10 cellular contexts compared by ENCODE assay signal in genomic region chr10:124677871-124678565, GRCh38.
DNase-seq lines count a peak whose midpoint lies in the region; ATAC-seq and TF ChIP-seq lines count a peak whose summit lies in the region.
"Had no signal": no experiment of that assay in that cellular context is flagged by ENCODE, and none has a peak within 500 bp of the region (broad histone marks: within the 10 kb centered on the region; RNA-seq: fewer than 3 reads in every experiment).

No MANE protein-coding gene starts in this region.

- peaks cover 13% of the 10 kb centered on the region for H3K36me3 Mint-ChIP-seq in type B pancreatic cell

- no peaks in the 10 kb centered on the region for H3K27me3 ChIP-seq in lung (ENCODE audit: control insufficient read depth, insufficient read depth)

- no peak overlapping the region for H3K4me3 ChIP-seq in lung

- no peaks in the 10 kb centered on the region for H3K9me3 ChIP-seq in lung (ENCODE audit: control insufficient read depth in 2 of 2, insufficient read depth in 1 of 2, low read length in 1 of 2)
- H3K9me3 ChIP-seq: Caco-2 had no signal

- H3K27me3 Mint-ChIP-seq in type B pancreatic cell: no peaks in the 10 kb centered on the region

- H3K4me1 Mint-ChIP-seq in type B pancreatic cell (ENCODE audit: unreplicated experiment): peaks cover 39% of the 10 kb centered on the region

- TF ChIP-seq CTCF in lung (IDR thresholded peaks at IDR 0.05; ENCODE audit: control extremely low read depth, extremely low read depth) (no peak), type B pancreatic cell (conservative IDR thresholded peaks at IDR 0.05) (no peak)

- ATAC-seq in Right ventricle myocardium inferior (peak; percentile 79), lung (ENCODE audit: insufficient read depth, low FRiP score) (no peak), GM21529 (IDR thresholded peaks at IDR 0.05; ENCODE audit: unreplicated experiment) (no peak), GM21737 (IDR thresholded peaks at IDR 0.05; ENCODE audit: unreplicated experiment) (no peak)

- H3K27ac Mint-ChIP-seq in type B pancreatic cell: peak overlapping the region; percentile 26

- peaks cover 0 to 18% of the 10 kb centered on the region in 2 donors for H3K36me3 ChIP-seq in lung (ENCODE audit: control insufficient read depth in 2 of 2, insufficient read depth in 2 of 2, low read length in 2 of 2)

- H3K27ac ChIP-seq in lung (ENCODE audit: low read depth in 1 of 2, low read length in 1 of 2): peak overlapping the region; percentile 34 to 86

- peaks cover 16 to 59% of the 10 kb centered on the region in 2 donors for H3K4me1 ChIP-seq in lung (ENCODE audit: control insufficient read depth in 2 of 2, insufficient read depth in 2 of 2, low read length in 2 of 2)
- H3K4me1 ChIP-seq: Caco-2 had no signal

- H3K4me3 Mint-ChIP-seq in type B pancreatic cell: peak overlapping the region; percentile 10

- 64 to 65% methylated on average over 9 of the region's 9 CpGs for WGBS in lung, 2 donors

- intact Hi-C loops in Right ventricle myocardium inferior (cut with DNase I) (loop anchor here (2.0 to 5.0 kb wide), 3 partner anchors 36 to 63 kb away; no protein-coding TSS in a partner anchor), cardiac septum (cut with DNase I) (no loop called here)

- no peaks in the 10 kb centered on the region for H3K9me3 Mint-ChIP-seq in type B pancreatic cell

- DNase-seq in Right ventricle myocardium inferior (ENCODE audit: missing footprints) (no peak), cardiac septum (ENCODE audit: low spot score) (no peak), dedifferentiated amniotic fluid mesenchymal stem cell (ENCODE audit: extremely low spot score) (peak; percentile 31), lung (ENCODE audit: low spot score) (no peak), type B pancreatic cell (ENCODE audit: extremely low spot score, unreplicated experiment) (no peak), NCI-H2029 treated with DMSO at 0.1 percent for 48 hours (lab: John Stamatoyannopoulos, UW) (no peak)
- DNase-seq: Caco-2, NCI-H146 had no signal
